In the genomic region with DNA sequence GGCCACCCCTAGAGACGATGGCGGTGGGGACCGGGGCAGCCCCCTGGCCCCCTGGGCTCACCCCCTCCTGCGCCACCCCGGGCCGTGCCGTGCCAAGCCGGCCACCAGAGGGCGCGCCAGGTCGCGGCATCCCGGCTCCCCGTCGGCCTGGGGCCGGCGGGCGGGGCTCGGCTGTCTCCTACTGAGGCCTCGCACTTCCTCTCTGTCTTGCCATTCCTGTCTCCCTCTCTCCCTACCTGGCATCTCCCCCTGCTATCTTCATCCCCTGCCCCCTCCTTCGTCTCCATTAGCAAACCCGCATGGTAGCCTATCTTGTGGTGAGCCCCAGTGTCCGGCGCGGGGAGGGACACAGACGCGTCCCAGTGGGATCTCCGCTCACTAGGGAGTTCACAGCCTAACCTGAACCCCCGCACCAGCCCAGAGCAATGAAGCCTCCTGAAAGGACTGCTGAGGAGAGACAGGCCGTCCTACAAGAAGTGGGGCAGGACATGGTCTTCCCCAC, we compare ENCODE assay signal across 8 cellular contexts. TPM values are rescaled to one million over a fixed set of nuclear protein-coding genes. Genes with fewer than 3 reads are reported as not detected.
DNase-seq lines count a peak whose midpoint lies in the region; ATAC-seq and TF ChIP-seq lines count a peak whose summit lies in the region.

No MANE protein-coding gene starts in this region.

- no peaks in the 10 kb centered on the region for H3K36me3 ChIP-seq in spleen

- TF ChIP-seq CTCF in VCaP (conservative IDR thresholded peaks at IDR 0.05) (peak; percentile 88), spleen (IDR thresholded peaks at IDR 0.05 in 8 of 11, conservative IDR thresholded peaks at IDR 0.05 in 3 of 11) (peak; percentile 52 to 99 (median 92))

- in situ Hi-C loops in T47D (cut with HindIII; ENCODE audit: low pct_unique_long_range_greater_than_20kb, low sequenced_read_pairs), result no loop called here

- no peak for TF ChIP-seq POLR2A in spleen (IDR thresholded peaks at IDR 0.05)

- peak overlapping the region in 7 of 8 donors; percentile 3 to 66 (median 26) for H3K4me3 ChIP-seq in spleen

- DNase-seq in NCI-H146 treated with DMSO at 0.1 percent for 48 hours (lab: John Stamatoyannopoulos, UW; ENCODE audit: unreplicated experiment), result peak; percentile 12
- DNase-seq in T47D (ENCODE audit: low read depth in 1 of 2, low spot score in 1 of 2), result peak; percentile 71 to 84
- DNase-seq in iPS-NIHi7 (ENCODE audit: extremely low spot score), result peak; percentile 88
- DNase-seq in spleen, result peak; percentile 96
- no peak for DNase-seq in OCI-M2 (lab: John Stamatoyannopoulos, UW; ENCODE audit: unreplicated experiment)

- peak overlapping the region; percentile 23; the same call in 1 of the 2 replicates for H3K27ac ChIP-seq in VCaP
- peak overlapping the region in 4 of 8 donors; percentile 27 to 67 (median 32) for H3K27ac ChIP-seq in spleen

- H3K27me3 ChIP-seq in spleen (replicated peaks in 1 of 7), result peaks cover 0 to 30% (median 0%) of the 10 kb centered on the region in 7 donors

- peaks cover 0 to 33% (median 23%) of the 10 kb centered on the region in 6 donors for H3K4me1 ChIP-seq in spleen

- 1 to 6% (median 4%) methylated on average over 17 to 30 of the region's 30 CpGs for WGBS in spleen, 5 donors

- no peaks in the 10 kb centered on the region for H3K9me3 ChIP-seq in spleen

- ATAC-seq in GM18498 (IDR thresholded peaks at IDR 0.05; ENCODE audit: unreplicated experiment), result peak; percentile 98
- ATAC-seq in HG02642 (IDR thresholded peaks at IDR 0.05; ENCODE audit: poor library complexity, unreplicated experiment), result peak; percentile 97

- intact Hi-C loops in spleen (cut with DNase I; ENCODE audit: low total_unique reads), result loop anchor here (5.0 kb wide), 1 partner anchor 148 kb away; no protein-coding TSS in a partner anchor

RNA-seq across cellular contexts. Expression of a gene that starts 29.8 kb away (rescaled TPM):
- not detected for total RNA-seq in spleen
- polyA plus RNA-seq in spleen, result under 1 TPM in 1 of 3 donors, not detected in 2; 0.24 TPM
